22 cellular contexts compared by ENCODE assay signal in the genomic region with DNA sequence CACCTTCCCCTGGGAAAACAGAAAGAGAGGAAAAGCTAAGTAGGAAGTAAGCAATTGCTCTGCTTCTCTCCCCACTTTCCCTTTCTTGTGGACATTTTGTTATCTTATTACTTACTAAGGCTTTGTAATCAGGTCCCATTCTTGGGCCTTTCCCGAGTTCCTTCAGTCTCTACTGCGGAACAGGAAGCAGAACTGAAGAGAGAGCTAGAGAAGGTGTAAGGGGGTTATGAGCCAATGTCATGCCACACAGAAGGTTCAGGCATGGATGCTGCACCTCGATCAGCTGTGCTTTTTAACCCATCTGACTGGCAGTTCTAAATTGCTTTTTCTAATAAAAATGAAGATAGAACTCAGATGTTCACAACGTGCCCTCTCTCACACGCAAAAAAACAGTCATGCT.
"Had no signal": no experiment of that assay in that cellular context is flagged by ENCODE, and none has a peak within 500 bp of the region (broad histone marks: within the 10 kb centered on the region; RNA-seq: fewer than 3 reads in every experiment).

No MANE protein-coding gene starts in this region.

- H3K27me3 Mint-ChIP-seq: memory B cell; progenitor cell of endocrine pancreas; stimulated activated naive CD8-positive, alpha-beta T cell treated with anti-CD3 and anti-CD28 coated beads, Interleukin-15, Interleukin-2, amounts not matched to agents 100 ng/mL and 50 ng/mL, for 24 hours had no signal

- H3K4me3 ChIP-seq: coronary artery, heart left ventricle, left lung, lower lobe of right lung, neural progenitor cell, pancreas, tibial artery, upper lobe of right lung had no signal

- H3K4me2 ChIP-seq: neural progenitor cell had no signal

- H3K4me1 ChIP-seq: left lung, lower lobe of right lung, neural progenitor cell, pancreas, tibial artery, upper lobe of right lung had no signal

- DNase-seq: effector CD4-positive, alpha-beta T cell; endodermal cell; heart left ventricle; hypothalamus; kidney glomerular epithelial cell; left lung; lower lobe of right lung; natural killer cell; nucleus accumbens; pancreas; right cardiac atrium; stimulated activated CD4-positive, alpha-beta T cell treated with anti-CD3 and anti-CD28 coated beads, Interleukin-4, amount 100 ng/mL, for 1 hour; stimulated activated CD8-positive, alpha-beta memory T cell treated with anti-CD3 and anti-CD28 coated beads, Interleukin-4, amount 100 ng/mL, for 48 hours; tibial artery; upper lobe of right lung had no signal

- H3K4me1 Mint-ChIP-seq: memory B cell; mesothelial cell of epicardium; natural killer cell; neural progenitor cell; stimulated activated effector memory CD8-positive, alpha-beta T cell treated with anti-CD3 and anti-CD28 coated beads, Interleukin-12 subunit alpha, Interleukin-12 subunit beta, amount 100 ng/mL, for 72 hours had no signal

- H3K9me3 Mint-ChIP-seq: memory B cell; natural killer cell; stimulated activated naive CD8-positive, alpha-beta T cell treated with anti-CD3 and anti-CD28 coated beads, Interleukin-15, Interleukin-2, amounts not matched to agents 100 ng/mL and 50 ng/mL, for 24 hours had no signal

- ATAC-seq: heart left ventricle; left lung; lower lobe of right lung; natural killer cell; right cardiac atrium; stimulated activated effector memory CD8-positive, alpha-beta T cell treated with anti-CD3 and anti-CD28 coated beads, Interleukin-12 subunit alpha, Interleukin-12 subunit beta, amount 100 ng/mL, for 72 hours; upper lobe of right lung had no signal

- H3K27ac ChIP-seq: coronary artery, heart left ventricle, left lung, lower lobe of right lung, neural progenitor cell, tibial artery, upper lobe of right lung had no signal

- H3K36me3 ChIP-seq: heart left ventricle, left lung, lower lobe of right lung, neural progenitor cell, pancreas, tibial artery, upper lobe of right lung had no signal

- H3K27me3 ChIP-seq: heart left ventricle, left lung, neural progenitor cell, pancreas, tibial artery, upper lobe of right lung had no signal

- H3K9ac ChIP-seq: neural progenitor cell had no signal

- H2AFZ ChIP-seq: neural progenitor cell had no signal

- H3K36me3 Mint-ChIP-seq: memory B cell; mesothelial cell of epicardium; natural killer cell; stimulated activated effector memory CD8-positive, alpha-beta T cell treated with anti-CD3 and anti-CD28 coated beads, Interleukin-12 subunit alpha, Interleukin-12 subunit beta, amount 100 ng/mL, for 72 hours had no signal

- H3K27ac Mint-ChIP-seq: endodermal cell; memory B cell; mesothelial cell of epicardium; natural killer cell; neural progenitor cell; progenitor cell of endocrine pancreas; stimulated activated effector memory CD8-positive, alpha-beta T cell treated with anti-CD3 and anti-CD28 coated beads, Interleukin-12 subunit alpha, Interleukin-12 subunit beta, amount 100 ng/mL, for 72 hours; stimulated activated naive CD8-positive, alpha-beta T cell treated with anti-CD3 and anti-CD28 coated beads, Interleukin-15, Interleukin-2, amounts not matched to agents 100 ng/mL and 50 ng/mL, for 24 hours had no signal

- H3K9me3 ChIP-seq: heart left ventricle, left lung, lower lobe of right lung, pancreas, tibial artery, upper lobe of right lung had no signal

- H3K4me3 Mint-ChIP-seq: endodermal cell; memory B cell; mesothelial cell of epicardium; natural killer cell; neural progenitor cell; stimulated activated effector memory CD8-positive, alpha-beta T cell treated with anti-CD3 and anti-CD28 coated beads, Interleukin-12 subunit alpha, Interleukin-12 subunit beta, amount 100 ng/mL, for 72 hours; stimulated activated naive CD8-positive, alpha-beta T cell treated with anti-CD3 and anti-CD28 coated beads, Interleukin-15, Interleukin-2, amounts not matched to agents 100 ng/mL and 50 ng/mL, for 24 hours had no signal
